In genomic region chr7:100538654-100539435, GRCh38 we compare ENCODE assay signal across 8 cellular contexts. TPM values are rescaled to one million over a fixed set of nuclear protein-coding genes. Genes with fewer than 3 reads are reported as not detected.
DNase-seq lines count a peak whose midpoint lies in the region; ATAC-seq and TF ChIP-seq lines count a peak whose summit lies in the region.

Gene AGFG2, plus strand, starts transcription at chr7:100539203. Its CDS starts 144 bp downstream, at chr7:100539347.

- H3K4me1 ChIP-seq in PC-3 (ENCODE audit: insufficient read depth, low read length) (peaks cover 13% of the 10 kb centered on the region), mucosa of descending colon (ENCODE audit: low read depth) (peaks cover 27% of the 10 kb centered on the region)

- no peak for TF ChIP-seq RAD21 in Ishikawa (IDR thresholded peaks at IDR 0.05; ENCODE audit: low read depth)

- no peak for TF ChIP-seq CTCF in PC-3 (conservative IDR thresholded peaks at IDR 0.05; ENCODE audit: low read depth, low read length)
- no peak for TF ChIP-seq CTCF in mucosa of descending colon (IDR thresholded peaks at IDR 0.05)

- H4K20me1 ChIP-seq in PC-3 (ENCODE audit: low read length), result no peaks in the 10 kb centered on the region

- intact Hi-C loops in PC-3 (cut with micrococcal nuclease) (loop anchor here (2.0 kb wide), 1 partner anchor 60 kb away; the partner anchor contains the start of gene TSC22D4), mucosa of descending colon (cut with DNase I, micrococcal nuclease) (no loop called here)

- H3K27me3 ChIP-seq in PC-3 (ENCODE audit: low read length), result no peaks in the 10 kb centered on the region

- ATAC-seq in GM21576 (IDR thresholded peaks at IDR 0.05; ENCODE audit: unreplicated experiment) (peak; percentile 91), PC-3 (peak; percentile 97), mucosa of descending colon (peak; percentile 97)

- DNase-seq in DMS114 treated with DMSO at 0.1 percent for 48 hours (lab: John Stamatoyannopoulos, UW; ENCODE audit: unreplicated experiment), result peak; percentile 98
- peak; percentile 99 for DNase-seq in PC-3
- DNase-seq in activated T-cell treated with anti-CD3 and anti-CD28 coated beads for 48 hours (ENCODE audit: low read depth), result peak; percentile 100
- peak; percentile 96 for DNase-seq in epithelial cell of prostate (ENCODE audit: low read depth, low spot score)
- DNase-seq in mucosa of descending colon, result peak; percentile 100
- DNase-seq in stimulated activated CD8-positive, alpha-beta memory T cell treated with anti-CD3 and anti-CD28 coated beads, Interleukin-4, amount 100 ng/mL, for 24 hours (ENCODE audit: low read depth), result peak; percentile 100

- TF ChIP-seq EP300 in Ishikawa (IDR thresholded peaks at IDR 0.05; ENCODE audit: borderline replicate concordance), result no peak

- H3K9me2 ChIP-seq in PC-3 (replicated peaks; ENCODE audit: low read length), result no peaks in the 10 kb centered on the region

- peak within 1 kb of the TSS; percentile 78 for H3K4me3 ChIP-seq in PC-3 (ENCODE audit: low read length)
- H3K4me3 ChIP-seq in mucosa of descending colon, result peak within 1 kb of the TSS; percentile 94

- H3K4me2 ChIP-seq in PC-3 (ENCODE audit: low read length), result peak within 1 kb of the TSS; percentile 96

- CTCF ChIA-PET in PC-3 (lab: Charles Lee), result interaction anchor here (0.6 to 1.4 kb wide), 3 partner anchors 21 to 57 kb away, joined by 5 to 13 read pairs (median 8); partner anchors contain the start of gene NYAP1

- POLR2A ChIA-PET in PC-3 (lab: Charles Lee; ENCODE audit: unreplicated experiment), result interaction anchor here (0.6 to 0.7 kb wide), 3 partner anchors 9 to 1926 kb away, joined by 3 to 6 read pairs (median 3); partner anchors contain the start of gene LRWD1

- H3K79me2 ChIP-seq in PC-3 (ENCODE audit: low read length), result peaks cover 36% of the 10 kb centered on the region

- no peaks in the 10 kb centered on the region for H3F3A ChIP-seq in PC-3 (ENCODE audit: low read length, unreplicated experiment)

- H3K9ac ChIP-seq in PC-3 (ENCODE audit: low read length), result peak within 1 kb of the TSS; percentile 44

- H2AFZ ChIP-seq in PC-3 (ENCODE audit: low read length), result peak within 1 kb of the TSS; percentile 96

- H3K27ac ChIP-seq in PC-3 (ENCODE audit: low read length) (0 out of 2 replicates have a peak within 1 kb of the TSS, but pooled peaks have one; percentile 2), epithelial cell of prostate (no peak within 1 kb of the TSS)

- no peaks in the 10 kb centered on the region for H3K36me3 ChIP-seq in PC-3 (ENCODE audit: low read depth, low read length)
- no peaks in the 10 kb centered on the region for H3K36me3 ChIP-seq in mucosa of descending colon (ENCODE audit: low read depth)

- H3K9me3 ChIP-seq in PC-3 (ENCODE audit: low read length) (no peaks in the 10 kb centered on the region), mucosa of descending colon (no peaks in the 10 kb centered on the region)

- no TSS peak for BruUV-seq in PC-3 (replicated peaks; lab: Mats Ljungman, UMichigan)

TF ChIP-seq in Ishikawa, 13 proteins besides CTCF, POLR2A, EP300 and RAD21:
- TF ChIP-seq CREB1 (IDR thresholded peaks at IDR 0.05; ENCODE audit: low read depth) (peak; percentile 70), TEAD4 (IDR thresholded peaks at IDR 0.05) (peak; percentile 28; the same call in 1 of the 2 replicates), EGR1 (IDR thresholded peaks at IDR 0.05) (peak; percentile 96), ZBTB7A (IDR thresholded peaks at IDR 0.05; ENCODE audit: low read depth) (no peak), USF1 (IDR thresholded peaks at IDR 0.05) (peak; percentile 16; the same call in 1 of the 2 replicates), CEBPB (IDR thresholded peaks at IDR 0.05) (no peak), TAF1 (IDR thresholded peaks at IDR 0.05; ENCODE audit: low read depth) (peak; percentile 60), FOXM1 (IDR thresholded peaks at IDR 0.05; ENCODE audit: borderline replicate concordance, low read depth) (peak; percentile 54; the same call in 1 of the 2 replicates), YY1 (IDR thresholded peaks at IDR 0.05; ENCODE audit: low read depth) (no peak), NFIC (IDR thresholded peaks at IDR 0.05) (no peak), TCF12 (IDR thresholded peaks at IDR 0.05; ENCODE audit: low read depth) (no peak)
- TF ChIP-seq, protein P1, sequence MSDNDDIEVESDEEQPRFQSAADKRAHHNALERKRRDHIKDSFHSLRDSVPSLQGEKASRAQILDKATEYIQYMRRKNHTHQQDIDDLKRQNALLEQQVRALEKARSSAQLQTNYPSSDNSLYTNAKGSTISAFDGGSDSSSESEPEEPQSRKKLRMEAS (IDR thresholded peaks at IDR 0.05), result peak; percentile 92
- TF ChIP-seq, protein P2, sequence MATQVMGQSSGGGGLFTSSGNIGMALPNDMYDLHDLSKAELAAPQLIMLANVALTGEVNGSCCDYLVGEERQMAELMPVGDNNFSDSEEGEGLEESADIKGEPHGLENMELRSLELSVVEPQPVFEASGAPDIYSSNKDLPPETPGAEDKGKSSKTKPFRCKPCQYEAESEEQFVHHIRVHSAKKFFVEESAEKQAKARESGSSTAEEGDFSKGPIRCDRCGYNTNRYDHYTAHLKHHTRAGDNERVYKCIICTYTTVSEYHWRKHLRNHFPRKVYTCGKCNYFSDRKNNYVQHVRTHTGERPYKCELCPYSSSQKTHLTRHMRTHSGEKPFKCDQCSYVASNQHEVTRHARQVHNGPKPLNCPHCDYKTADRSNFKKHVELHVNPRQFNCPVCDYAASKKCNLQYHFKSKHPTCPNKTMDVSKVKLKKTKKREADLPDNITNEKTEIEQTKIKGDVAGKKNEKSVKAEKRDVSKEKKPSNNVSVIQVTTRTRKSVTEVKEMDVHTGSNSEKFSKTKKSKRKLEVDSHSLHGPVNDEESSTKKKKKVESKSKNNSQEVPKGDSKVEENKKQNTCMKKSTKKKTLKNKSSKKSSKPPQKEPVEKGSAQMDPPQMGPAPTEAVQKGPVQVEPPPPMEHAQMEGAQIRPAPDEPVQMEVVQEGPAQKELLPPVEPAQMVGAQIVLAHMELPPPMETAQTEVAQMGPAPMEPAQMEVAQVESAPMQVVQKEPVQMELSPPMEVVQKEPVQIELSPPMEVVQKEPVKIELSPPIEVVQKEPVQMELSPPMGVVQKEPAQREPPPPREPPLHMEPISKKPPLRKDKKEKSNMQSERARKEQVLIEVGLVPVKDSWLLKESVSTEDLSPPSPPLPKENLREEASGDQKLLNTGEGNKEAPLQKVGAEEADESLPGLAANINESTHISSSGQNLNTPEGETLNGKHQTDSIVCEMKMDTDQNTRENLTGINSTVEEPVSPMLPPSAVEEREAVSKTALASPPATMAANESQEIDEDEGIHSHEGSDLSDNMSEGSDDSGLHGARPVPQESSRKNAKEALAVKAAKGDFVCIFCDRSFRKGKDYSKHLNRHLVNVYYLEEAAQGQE (IDR thresholded peaks at IDR 0.05; ENCODE audit: low read depth), result no peak

RNA-seq across cellular contexts. Expression of gene AGFG2, which starts in this region (rescaled TPM):
- total RNA-seq in PC-3 (2014; rRNA removed) (16.9 and 18.2 TPM in 2 replicates), mucosa of descending colon (100 to 1,000 TPM in 1 of 3 donors, 10 to 100 TPM in 2; 56.5 to 113 (median 58.1) TPM)
